Comparison of ENCODE assay signal across 1 cellular context in genomic region chr6:27275025-27275956, GRCh38.
TF ChIP-seq lines count a peak whose summit lies in the region.

No MANE protein-coding gene starts in this region.

TF ChIP-seq in K562, 482 proteins besides CTCF, POLR2A, EP300 and RAD21 (continued from another document and continues in another):
- TF ChIP-seq NKRF (IDR thresholded peaks at IDR 0.05; ENCODE audit: borderline replicate concordance): no peak
- no peak for TF ChIP-seq TCF3 (CRISPR knock-in tag; IDR thresholded peaks at IDR 0.05)
- TF ChIP-seq ZNF444 (CRISPR knock-in tag; IDR thresholded peaks at IDR 0.05): no peak
- TF ChIP-seq CLOCK (CRISPR knock-in tag; IDR thresholded peaks at IDR 0.05; ENCODE audit: borderline replicate concordance): no peak
- no peak for TF ChIP-seq MCM2 (IDR thresholded peaks at IDR 0.05; ENCODE audit: low read depth)
- TF ChIP-seq SIN3B (IDR thresholded peaks at IDR 0.05; ENCODE audit: low read depth): no peak
- peak; percentile 37; the same call in 1 of the 2 replicates for TF ChIP-seq ATF7 (IDR thresholded peaks at IDR 0.05)
- TF ChIP-seq HBP1 (CRISPR knock-in tag; IDR thresholded peaks at IDR 0.05): no peak
- 0 out of 4 replicates have a peak, but pooled peaks of 1 of the 2 experiments have one; percentile 36 for TF ChIP-seq BCLAF1 (IDR thresholded peaks at IDR 0.05; ENCODE audit: borderline replicate concordance in 1 of 2, control insufficient read depth in 1 of 2, low read depth in 2 of 2, low read length in 1 of 2)
- TF ChIP-seq ZNF561 (CRISPR knock-in tag; conservative IDR thresholded peaks at IDR 0.05): no peak
- 0 out of 2 replicates have a peak, but pooled peaks have one; percentile 53 for TF ChIP-seq HLTF (IDR thresholded peaks at IDR 0.05)
- TF ChIP-seq ZBTB11 (CRISPR knock-in tag; IDR thresholded peaks at IDR 0.05): no peak
- TF ChIP-seq ZNF551 (CRISPR knock-in tag; IDR thresholded peaks at IDR 0.05): no peak
- TF ChIP-seq CBX1 (IDR thresholded peaks at IDR 0.05; ENCODE audit: low read depth): peak; percentile 78; the same call in 1 of the 2 replicates
- TF ChIP-seq SP1 (CRISPR knock-in tag; IDR thresholded peaks at IDR 0.05): peak; percentile 24; the same call in 1 of the 2 replicates
- TF ChIP-seq MYNN (IDR thresholded peaks at IDR 0.05): no peak
- TF ChIP-seq MYNN (CRISPR knock-in tag; IDR thresholded peaks at IDR 0.05): no peak
- TF ChIP-seq SLC30A9 (CRISPR knock-in tag; IDR thresholded peaks at IDR 0.05): no peak
- TF ChIP-seq RBM25 (IDR thresholded peaks at IDR 0.05; ENCODE audit: low read depth, low read length, severe bottlenecking): no peak
- no peak for TF ChIP-seq ATF6 (CRISPR knock-in tag; IDR thresholded peaks at IDR 0.05)
- TF ChIP-seq ARID1B (IDR thresholded peaks at IDR 0.05): peak; percentile 22; the same call in 1 of the 2 replicates
- no peak for TF ChIP-seq TEAD2 (tag; IDR thresholded peaks at IDR 0.05)
- peak; percentile 20 for TF ChIP-seq ZFP36 (IDR thresholded peaks at IDR 0.05; ENCODE audit: low read depth, low read length, partially characterized antibody)
- no peak for TF ChIP-seq RBM34 (IDR thresholded peaks at IDR 0.05; ENCODE audit: borderline replicate concordance, insufficient read depth, low read length)
- TF ChIP-seq MYBL2 (IDR thresholded peaks at IDR 0.05; ENCODE audit: low read depth): no peak
- TF ChIP-seq MYBL2 (CRISPR knock-in tag; IDR thresholded peaks at IDR 0.05; ENCODE audit: borderline replicate concordance): no peak
- TF ChIP-seq BHLHE40 (IDR thresholded peaks at IDR 0.05; ENCODE audit: low read length): no peak
- no peak; the same call in 1 of the 2 replicates for TF ChIP-seq ATF3 (IDR thresholded peaks at IDR 0.05)
- no peak for TF ChIP-seq ATF3 (CRISPR knock-in tag; conservative IDR thresholded peaks at IDR 0.05)
- TF ChIP-seq KAT8 (IDR thresholded peaks at IDR 0.05; ENCODE audit: low read depth): no peak
- no peak for TF ChIP-seq HMGN3 (IDR thresholded peaks at IDR 0.05; ENCODE audit: borderline replicate concordance, extremely low read depth, insufficient read length, low read depth, low read length)
- no peak for TF ChIP-seq REST (CRISPR knock-in tag; IDR thresholded peaks at IDR 0.05; ENCODE audit: low read depth)
- no peak for TF ChIP-seq POLR2AphosphoS2 (IDR thresholded peaks at IDR 0.05; ENCODE audit: low read length)
- TF ChIP-seq PKNOX1 (IDR thresholded peaks at IDR 0.05): no peak
- TF ChIP-seq ZNF436 (CRISPR knock-in tag; IDR thresholded peaks at IDR 0.05): no peak
- TF ChIP-seq FOSL1 (tag; conservative IDR thresholded peaks at IDR 0.05): no peak; the same call in 1 of the 2 replicates
- TF ChIP-seq SRSF9 (IDR thresholded peaks at IDR 0.05; ENCODE audit: borderline replicate concordance, low read depth, low read length): no peak
- TF ChIP-seq CREBBP (IDR thresholded peaks at IDR 0.05; ENCODE audit: low read depth, low read length): no peak
- TF ChIP-seq FOXP1 (CRISPR knock-in tag; IDR thresholded peaks at IDR 0.05): no peak
- TF ChIP-seq POU5F1 (IDR thresholded peaks at IDR 0.05; ENCODE audit: borderline replicate concordance, low read depth, low read length, partially characterized antibody): no peak
